12 cellular contexts compared by ENCODE assay signal in genomic region chr3:125154800-125155269, GRCh38. TPM values are rescaled to one million over a fixed set of nuclear protein-coding genes. Genes with fewer than 3 reads are reported as not detected.
DNase-seq lines count a peak whose midpoint lies in the region; ATAC-seq, FAIRE-seq and TF ChIP-seq lines count a peak whose summit lies in the region.
"Had no signal": no experiment of that assay in that cellular context is flagged by ENCODE, and none has a peak within 500 bp of the region (broad histone marks: within the 10 kb centered on the region; RNA-seq: fewer than 3 reads in every experiment).

No MANE protein-coding gene starts in this region.

- H3K4me3 ChIP-seq in HUES48 (ENCODE audit: low read depth, low read length) (no peak overlapping the region), A673 (ENCODE audit: low read depth, low read length, poor library complexity, severe bottlenecking) (no peak overlapping the region)
- H3K4me3 ChIP-seq: pancreas had no signal

- H3K27ac Mint-ChIP-seq in activated CD8-positive, alpha-beta memory T cell treated with anti-CD3 and anti-CD28 coated beads, Interleukin-2, amount 10 ng/mL, durations not matched to agents 7 days and 5 days = peak overlapping the region; percentile 77
- H3K27ac Mint-ChIP-seq in natural killer cell = peak overlapping the region; percentile 67 to 72

- POLR2A ChIA-PET in A673 (lab: Charles Lee; ENCODE audit: low non-redundant PET) = no interaction called here

- H3K27me3 Mint-ChIP-seq in activated CD8-positive, alpha-beta memory T cell treated with anti-CD3 and anti-CD28 coated beads, Interleukin-2, amount 10 ng/mL, durations not matched to agents 7 days and 5 days = peaks cover 44% of the 10 kb centered on the region
- peaks cover 0 to 4% of the 10 kb centered on the region in 2 donors for H3K27me3 Mint-ChIP-seq in natural killer cell (ENCODE audit: low read depth in 2 of 2)

- peaks cover 12% of the 10 kb centered on the region for H3K4me1 Mint-ChIP-seq in activated CD8-positive, alpha-beta memory T cell treated with anti-CD3 and anti-CD28 coated beads, Interleukin-2, amount 10 ng/mL, durations not matched to agents 7 days and 5 days
- peaks cover 18 to 28% of the 10 kb centered on the region in 2 donors for H3K4me1 Mint-ChIP-seq in natural killer cell

- no peaks in the 10 kb centered on the region for H3K9me3 Mint-ChIP-seq in activated CD8-positive, alpha-beta memory T cell treated with anti-CD3 and anti-CD28 coated beads, Interleukin-2, amount 10 ng/mL, durations not matched to agents 7 days and 5 days (ENCODE audit: low read depth)
- no peaks in the 10 kb centered on the region for H3K9me3 Mint-ChIP-seq in natural killer cell

- no peaks in the 10 kb centered on the region for H3K36me3 Mint-ChIP-seq in activated CD8-positive, alpha-beta memory T cell treated with anti-CD3 and anti-CD28 coated beads, Interleukin-2, amount 10 ng/mL, durations not matched to agents 7 days and 5 days
- no peaks in the 10 kb centered on the region for H3K36me3 Mint-ChIP-seq in natural killer cell

- no TSS peak for BruUV-seq in A673 (replicated peaks; lab: Mats Ljungman, UMichigan)

- intact Hi-C loops in natural killer cell (cut with micrococcal nuclease) (loop anchor here (5.0 kb wide), 1 partner anchor 38 kb away; no protein-coding TSS in a partner anchor), A673 (cut with micrococcal nuclease; ENCODE audit: unreplicated experiment) (loop anchor here (5.0 to 10.0 kb wide), 3 partner anchors 213 to 430 kb away; no protein-coding TSS in a partner anchor)

- CTCF ChIA-PET in activated CD8-positive, alpha-beta memory T cell treated with anti-CD3 and anti-CD28 coated beads, Interleukin-2, amount 10 ng/mL, durations not matched to agents 7 days and 5 days (lab: Charles Lee) = interaction anchor here (1.9 kb wide), 1 partner anchor 12 kb away, joined by 10 read pairs; no protein-coding TSS in a partner anchor
- CTCF ChIA-PET in A673 (lab: Charles Lee) = no interaction called here

- DNase-seq in GM12892 (ENCODE audit: insufficient read length) (no peak), natural killer cell (no peak), NCI-H1694 treated with DMSO at 0.1 percent for 48 hours (lab: John Stamatoyannopoulos, UW) (no peak), A673 (ENCODE audit: low spot score) (no peak), NCI-H1105 (lab: John Stamatoyannopoulos, UW) (no peak), NCI-H187 (lab: John Stamatoyannopoulos, UW) (no peak)
- DNase-seq in activated CD8-positive, alpha-beta memory T cell treated with anti-CD3 and anti-CD28 coated beads, Interleukin-2, amount 10 ng/mL, durations not matched to agents 7 days and 5 days = peak; percentile 74
- DNase-seq: DMS79 treated with DMSO at 0.1 percent for 48 hours, KBM-7, NCI-H69, pancreas had no signal

- H3K9ac ChIP-seq in HUES48 (ENCODE audit: low read depth, low read length) = no peak overlapping the region

- no peaks in the 10 kb centered on the region for H3K9me3 ChIP-seq in HUES48 (ENCODE audit: control insufficient read depth, insufficient read depth, low read length)
- no peaks in the 10 kb centered on the region for H3K9me3 ChIP-seq in A673 (ENCODE audit: low read depth, low read length, poor library complexity, severe bottlenecking)
- H3K9me3 ChIP-seq: pancreas had no signal

- ATAC-seq in activated CD8-positive, alpha-beta memory T cell treated with anti-CD3 and anti-CD28 coated beads, Interleukin-2, amount 10 ng/mL, durations not matched to agents 7 days and 5 days = no peak
- peak; percentile 59 to 86 (median 71) for ATAC-seq in natural killer cell

- TF ChIP-seq CTCF in natural killer cell (IDR thresholded peaks at IDR 0.05) (no peak), A673 (conservative IDR thresholded peaks at IDR 0.05; ENCODE audit: low read depth, low read length) (no peak)

- H3K27ac ChIP-seq in HUES48 (ENCODE audit: low read depth, low read length) = peak overlapping the region; percentile 46
- H3K27ac ChIP-seq in A673 (ENCODE audit: low read depth, low read length, poor library complexity, severe bottlenecking) = no peak overlapping the region
- H3K27ac ChIP-seq: pancreas had no signal

- TF ChIP-seq POLR2A in GM12892 (IDR thresholded peaks at IDR 0.05; ENCODE audit: low read depth, low read length) = no peak

- peaks cover 23% of the 10 kb centered on the region for H3K4me1 ChIP-seq in HUES48 (ENCODE audit: control insufficient read depth, insufficient read depth, low read length)
- H3K4me1 ChIP-seq in A673 (ENCODE audit: insufficient read depth, low read length, poor library complexity, severe bottlenecking) = peaks cover 3% of the 10 kb centered on the region
- H3K4me1 ChIP-seq: pancreas had no signal

- no peaks in the 10 kb centered on the region for H3K27me3 ChIP-seq in HUES48 (ENCODE audit: control insufficient read depth, insufficient read depth, low read length)
- H3K27me3 ChIP-seq in A673 (replicated peaks; ENCODE audit: insufficient read depth, low read depth, low read length, poor library complexity) = no peaks in the 10 kb centered on the region
- H3K27me3 ChIP-seq: pancreas had no signal

- peak overlapping the region; percentile 31 for H3K4me3 Mint-ChIP-seq in activated CD8-positive, alpha-beta memory T cell treated with anti-CD3 and anti-CD28 coated beads, Interleukin-2, amount 10 ng/mL, durations not matched to agents 7 days and 5 days
- H3K4me3 Mint-ChIP-seq in natural killer cell = peak overlapping the region; percentile 69

- no peaks in the 10 kb centered on the region for H3K36me3 ChIP-seq in HUES48 (ENCODE audit: control insufficient read depth, insufficient read depth, low read length)
- no peaks in the 10 kb centered on the region for H3K36me3 ChIP-seq in A673 (ENCODE audit: insufficient read depth, low read length, poor library complexity, severe bottlenecking)
- H3K36me3 ChIP-seq: pancreas had no signal

- peak; percentile 80 for FAIRE-seq in GM12892 (lab: Jason Lieb, UNC)
- FAIRE-seq: pancreas had no signal

RNA-seq across cellular contexts. Expression of gene SLC12A8, which starts 57.7 kb away (rescaled TPM):
- 54.1 TPM for polyA plus RNA-seq in GM12892 (2012; ENCODE audit: missing spikeins)
- total RNA-seq in activated CD8-positive, alpha-beta memory T cell treated with anti-CD3 and anti-CD28 coated beads, Interleukin-2, amount 10 ng/mL, durations not matched to agents 7 days and 5 days = 1 to 10 TPM; 1.3 to 4.3 TPM
- 1 to 10 TPM in 1 of 3 donors, under 1 TPM in 2; 0.25 to 1.4 (median 0.61) TPM for total RNA-seq in natural killer cell
- total RNA-seq in A673 (2021) = 3.6 and 7.1 TPM in 2 replicates
